ENCODE assay signal across 8 cellular contexts in the genomic region with DNA sequence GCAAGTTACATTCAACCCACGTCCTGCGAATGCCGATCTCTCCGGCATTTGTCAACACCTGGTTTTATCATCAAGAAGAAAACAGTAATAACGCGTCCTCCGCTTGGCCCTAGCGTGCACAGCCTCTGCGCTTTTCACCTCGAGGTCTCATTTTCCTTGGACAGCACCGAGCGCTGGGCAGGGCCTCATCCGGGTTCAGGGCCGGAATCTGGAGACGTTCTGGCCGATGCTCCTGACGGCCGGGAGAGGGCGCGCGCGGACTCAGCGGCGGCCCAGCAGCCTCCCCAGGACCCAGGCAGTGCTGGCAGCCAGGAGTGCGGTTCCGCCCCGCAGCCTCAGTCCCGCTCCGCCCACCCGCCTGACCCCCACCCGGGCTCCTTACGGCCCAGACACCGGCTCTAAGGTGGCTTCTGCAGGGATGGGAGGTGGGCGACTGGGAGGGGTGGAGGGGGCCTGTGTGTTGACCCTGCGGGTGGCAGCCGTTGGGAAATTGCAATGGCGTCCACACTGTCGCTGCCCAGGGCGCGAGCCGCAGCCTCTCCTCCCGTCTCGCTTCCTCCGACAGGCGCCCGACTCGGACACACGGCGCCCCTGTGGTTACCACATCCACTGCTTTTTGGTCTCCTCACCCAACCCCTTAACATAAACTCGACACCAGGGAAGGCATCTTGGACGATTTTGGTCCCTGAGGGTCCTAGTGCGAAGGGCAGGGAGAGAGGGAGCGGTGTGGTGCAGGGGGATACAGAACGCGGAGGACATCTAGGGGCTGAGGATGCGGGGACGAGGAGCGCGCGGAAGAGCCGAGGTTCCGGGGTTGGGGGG. TPM values are rescaled to one million over a fixed set of nuclear protein-coding genes. Genes with fewer than 3 reads are reported as not detected.
DNase-seq lines count a peak whose midpoint lies in the region; ATAC-seq and TF ChIP-seq lines count a peak whose summit lies in the region.

No MANE protein-coding gene starts in this region.

- H3K4me3 Mint-ChIP-seq in CD4-positive, alpha-beta memory T cell, result peak overlapping the region; percentile 88 to 96 (median 92)
- H3K4me3 Mint-ChIP-seq in activated T-cell treated with anti-CD3 and anti-CD28 coated beads, Interleukin-2, amount 50 U/mL, for 72 hours, result peak overlapping the region; percentile 98

- TF ChIP-seq POLR2A in esophagus muscularis mucosa (IDR thresholded peaks at IDR 0.05; ENCODE audit: low read depth), result no peak

- H4K20me1 ChIP-seq in PC-9 (ENCODE audit: insufficient read depth), result no peaks in the 10 kb centered on the region

- WGBS in esophagus muscularis mucosa, result 1% methylated on average over 33 of the region's 62 CpGs

- no peaks in the 10 kb centered on the region for H3K36me3 ChIP-seq in CD4-positive, alpha-beta memory T cell (ENCODE audit: insufficient read depth, low read length)
- no peaks in the 10 kb centered on the region for H3K36me3 ChIP-seq in PC-9 (ENCODE audit: low read depth)
- H3K36me3 ChIP-seq in esophagus muscularis mucosa, result peaks cover 0 to 18% (median 11%) of the 10 kb centered on the region in 4 donors

- BruUV-seq in PC-9 (replicated peaks; lab: Mats Ljungman, UMichigan), result no TSS peak

- peak overlapping the region; percentile 87 for H3K4me2 ChIP-seq in PC-9

- CTCF ChIA-PET in CD4-positive, alpha-beta memory T cell (lab: Charles Lee; ENCODE audit: partially characterized antibody), result interaction anchor here (0.7 to 3.6 kb wide), 4 partner anchors 15 to 24 kb away, joined by 3 to 30 read pairs (median 8); a partner anchor contains a TSS
- CTCF ChIA-PET in PC-9 (lab: Charles Lee), result interaction anchor here (0.7 kb wide), 1 partner anchor 21 kb away, joined by 3 read pairs; a partner anchor contains a TSS

- no peaks in the 10 kb centered on the region for H3K36me3 Mint-ChIP-seq in CD4-positive, alpha-beta memory T cell
- H3K36me3 Mint-ChIP-seq in activated T-cell treated with anti-CD3 and anti-CD28 coated beads, Interleukin-2, amount 50 U/mL, for 72 hours (ENCODE audit: insufficient read depth in 2 of 2), result no peaks in the 10 kb centered on the region

- ATAC-seq in GM19463 (IDR thresholded peaks at IDR 0.05; ENCODE audit: unreplicated experiment), result peak; percentile 50
- ATAC-seq in activated T-cell treated with anti-CD3 and anti-CD28 coated beads, Interleukin-2, amount 50 U/mL, for 72 hours (replicated peaks in 1 of 2), result peak; percentile 54 to 57

- POLR2A ChIA-PET in CD4-positive, alpha-beta memory T cell (lab: Charles Lee; ENCODE audit: partially characterized antibody), result interaction anchor here (0.7 kb wide), 1 partner anchor 20 kb away, joined by 4 read pairs; no protein-coding TSS in a partner anchor
- POLR2A ChIA-PET in PC-9 (lab: Charles Lee; ENCODE audit: unreplicated experiment), result interaction anchor here (0.6 kb wide), 1 partner anchor 66 kb away, joined by 3 read pairs; no protein-coding TSS in a partner anchor

- peak; percentile 75 to 80 (median 76) for DNase-seq in CD4-positive, alpha-beta memory T cell
- DNase-seq in HuH-7.5 (ENCODE audit: low spot score) (peak; percentile 76), PC-9 (peak; percentile 78 to 92), esophagus muscularis mucosa (ENCODE audit: extremely low spot score) (peak; percentile 97), myocyte (ENCODE audit: low read depth) (peak; percentile 89)
- peak; percentile 84 to 86 for DNase-seq in activated T-cell treated with anti-CD3 and anti-CD28 coated beads, Interleukin-2, amount 50 U/mL, for 72 hours
- peak; percentile 46 to 68 for DNase-seq in stimulated activated CD8-positive, alpha-beta memory T cell treated with anti-CD3 and anti-CD28 coated beads, Interleukin-7, amount 100 ng/mL, for 4 hours (ENCODE audit: low read depth in 2 of 2)

- no peaks in the 10 kb centered on the region for H3K27me3 Mint-ChIP-seq in CD4-positive, alpha-beta memory T cell
- H3K27me3 Mint-ChIP-seq in activated T-cell treated with anti-CD3 and anti-CD28 coated beads, Interleukin-2, amount 50 U/mL, for 72 hours (ENCODE audit: low read depth), result no peaks in the 10 kb centered on the region

- H2AFZ ChIP-seq in PC-9, result peak overlapping the region; percentile 79

- TF ChIP-seq EP300 in esophagus muscularis mucosa (IDR thresholded peaks at IDR 0.05), result no peak

- peak overlapping the region; percentile 82 to 92 (median 86) for H3K27ac Mint-ChIP-seq in CD4-positive, alpha-beta memory T cell
- peak overlapping the region; percentile 65 for H3K27ac Mint-ChIP-seq in activated T-cell treated with anti-CD3 and anti-CD28 coated beads, Interleukin-2, amount 50 U/mL, for 72 hours

- H3K27me3 ChIP-seq in CD4-positive, alpha-beta memory T cell (ENCODE audit: insufficient read depth, low read length), result no peaks in the 10 kb centered on the region
- H3K27me3 ChIP-seq in PC-9 (ENCODE audit: insufficient read depth, low read depth) (no peaks in the 10 kb centered on the region), esophagus muscularis mucosa (no peaks in the 10 kb centered on the region)

- H3K4me1 Mint-ChIP-seq in CD4-positive, alpha-beta memory T cell, result peaks cover 11 to 35% (median 25%) of the 10 kb centered on the region in 4 donors
- H3K4me1 Mint-ChIP-seq in activated T-cell treated with anti-CD3 and anti-CD28 coated beads, Interleukin-2, amount 50 U/mL, for 72 hours (ENCODE audit: low read depth), result peaks cover 27% of the 10 kb centered on the region

- H3K4me1 ChIP-seq in CD4-positive, alpha-beta memory T cell (ENCODE audit: insufficient read depth, low read length), result peaks cover 12% of the 10 kb centered on the region
- H3K4me1 ChIP-seq in PC-9 (replicated peaks; ENCODE audit: insufficient read depth), result peaks cover 20% of the 10 kb centered on the region
- H3K4me1 ChIP-seq in esophagus muscularis mucosa, result peaks cover 16 to 33% (median 26%) of the 10 kb centered on the region in 4 donors

- H3K27ac ChIP-seq in CD4-positive, alpha-beta memory T cell (ENCODE audit: low read depth, low read length), result peak overlapping the region; percentile 63
- H3K27ac ChIP-seq in PC-9 (peak overlapping the region; percentile 23; the same call in 1 of the 2 replicates), esophagus muscularis mucosa (replicated peaks in 1 of 4) (peak overlapping the region; percentile 90 to 98 (median 96))

- intact Hi-C loops in CD4-positive, alpha-beta memory T cell (cut with micrococcal nuclease), result loop anchor here (1.0 to 10.0 kb wide), 4 partner anchors 15 to 120 kb away; a partner anchor contains a TSS
- intact Hi-C loops in PC-9 (cut with micrococcal nuclease; ENCODE audit: unreplicated experiment) (loop anchor here (1.0 to 10.0 kb wide), 5 partner anchors 21 to 680 kb away; a partner anchor contains a TSS), esophagus muscularis mucosa (cut with DNase I) (no loop called here)

- peak; percentile 79 for TF ChIP-seq CTCF in PC-9 (conservative IDR thresholded peaks at IDR 0.05)
- TF ChIP-seq CTCF in esophagus muscularis mucosa (IDR thresholded peaks at IDR 0.05), result peak; percentile 93 to 100 (median 95)

- H3K9me2 ChIP-seq in PC-9 (ENCODE audit: insufficient read depth), result no peaks in the 10 kb centered on the region

- peak overlapping the region; percentile 72 to 84 for H3K4me3 ChIP-seq in CD4-positive, alpha-beta memory T cell (ENCODE audit: low read length in 2 of 2)
- peak overlapping the region; percentile 86 for H3K4me3 ChIP-seq in PC-9
- H3K4me3 ChIP-seq in esophagus muscularis mucosa, result peak overlapping the region; percentile 74 to 90 (median 80)

- peaks cover 20% of the 10 kb centered on the region for H3F3A ChIP-seq in PC-9 (ENCODE audit: insufficient read depth, low read depth)

- H3K79me2 ChIP-seq in PC-9 (ENCODE audit: low read depth), result no peaks in the 10 kb centered on the region

- no peaks in the 10 kb centered on the region for H3K9me3 Mint-ChIP-seq in CD4-positive, alpha-beta memory T cell
- H3K9me3 Mint-ChIP-seq in activated T-cell treated with anti-CD3 and anti-CD28 coated beads, Interleukin-2, amount 50 U/mL, for 72 hours, result no peaks in the 10 kb centered on the region

- no peaks in the 10 kb centered on the region for H3K9me3 ChIP-seq in CD4-positive, alpha-beta memory T cell (ENCODE audit: control insufficient read depth in 1 of 2, low read length in 2 of 2)
- H3K9me3 ChIP-seq in PC-9 (ENCODE audit: insufficient read depth, low read depth) (no peaks in the 10 kb centered on the region), esophagus muscularis mucosa (no peaks in the 10 kb centered on the region)

RNA-seq across cellular contexts. Expression of a gene that starts 7.4 kb away (rescaled TPM):
- total RNA-seq in CD4-positive, alpha-beta memory T cell, result 100 to 1,000 TPM; 121 to 123 TPM
- 10 to 100 TPM in 1 of 2 donors, 1 to 10 TPM in 1; 7.1 to 21.2 TPM for polyA plus RNA-seq in CD4-positive, alpha-beta memory T cell
- total RNA-seq in PC-9 (2021) (79.9 and 84.8 TPM in 2 replicates), esophagus muscularis mucosa (10 to 100 TPM; 33.8 to 61.6 (median 46.8) TPM), myocyte (27.7 and 36.9 TPM in 2 replicates)
- total RNA-seq in activated T-cell treated with anti-CD3 and anti-CD28 coated beads, Interleukin-2, amount 50 U/mL, for 72 hours, result 10 to 100 TPM; 68.5 to 76.4 TPM
- 30.1 TPM for polyA plus RNA-seq in myocyte (2012)

RNA-seq across cellular contexts. Expression of a gene that starts 21.3 kb away (rescaled TPM):
- total RNA-seq in CD4-positive, alpha-beta memory T cell, result 10 to 100 TPM; 24.1 to 27.1 TPM
- polyA plus RNA-seq in CD4-positive, alpha-beta memory T cell, result 10 to 100 TPM; 21.1 to 23.3 TPM
- total RNA-seq in PC-9 (2021) (41.5 and 50.1 TPM in 2 replicates), esophagus muscularis mucosa (10 to 100 TPM; 41.9 to 47.2 (median 43.9) TPM), myocyte (59.9 and 77.1 TPM in 2 replicates)
- total RNA-seq in activated T-cell treated with anti-CD3 and anti-CD28 coated beads, Interleukin-2, amount 50 U/mL, for 72 hours, result 10 to 100 TPM; 26.4 to 29.1 TPM
- polyA plus RNA-seq in myocyte (2012), result 46.2 TPM

RNA-seq across cellular contexts. Expression of a gene that starts 46.3 kb away (rescaled TPM):
- total RNA-seq in CD4-positive, alpha-beta memory T cell, result under 1 TPM in 1 of 2 experiments, not detected in 1; 0.39 TPM
- under 1 TPM in 1 of 2 donors, not detected in 1; 0.42 TPM for polyA plus RNA-seq in CD4-positive, alpha-beta memory T cell
- 98.2 and 99.7 TPM in 2 replicates for total RNA-seq in PC-9 (2021)
- 1 to 10 TPM in 1 of 2 donors, not detected in 1; 1.1 TPM for total RNA-seq in activated T-cell treated with anti-CD3 and anti-CD28 coated beads, Interleukin-2, amount 50 U/mL, for 72 hours
- total RNA-seq in esophagus muscularis mucosa, result not detected
- not detected in 2 replicates for total RNA-seq in myocyte
- not detected for polyA plus RNA-seq in myocyte (2012)

RNA-seq across cellular contexts. Expression of a gene that starts 59.8 kb away (rescaled TPM):
- total RNA-seq in CD4-positive, alpha-beta memory T cell, result not detected
- polyA plus RNA-seq in CD4-positive, alpha-beta memory T cell, result not detected
- total RNA-seq in PC-9 (2021), result 8.4 and 16.2 TPM in 2 replicates
- total RNA-seq in activated T-cell treated with anti-CD3 and anti-CD28 coated beads, Interleukin-2, amount 50 U/mL, for 72 hours, result under 1 TPM; 0.12 TPM
- total RNA-seq in esophagus muscularis mucosa, result under 1 TPM in 1 of 4 donors, not detected in 3; 0.13 TPM
- 10.4 and 17.8 TPM in 2 replicates for total RNA-seq in myocyte
- 13.8 TPM for polyA plus RNA-seq in myocyte (2012)

Comparison
In these comparisons a context has a peak if more than half of its experiments do, and no peak if none do; other contexts are left out.
1. Peak in every context shown above with its lines: DNase-seq, ATAC-seq, H3K4me3 ChIP-seq and H3K27ac ChIP-seq.
2. H3K27ac ChIP-seq: peak in every context shown above with its lines; median percentile 96 in esophagus muscularis mucosa; 63 in CD4-positive, alpha-beta memory T cell; 23 in PC-9.
3. RNA of a gene that starts 46.3 kb away (total RNA-seq): 98.2 to 99.7 TPM in PC-9; 1.1 TPM in activated T-cell treated with anti-CD3 and anti-CD28 coated beads, Interleukin-2, amount 50 U/mL, for 72 hours, 0.39 TPM in CD4-positive, alpha-beta memory T cell, not detected in esophagus muscularis mucosa and not detected in myocyte; every median in the first group is over 10 times any median in the second.